24 cellular contexts compared by ENCODE assay signal in genomic region chr1:10713614-10714013, GRCh38.
DNase-seq lines count a peak whose midpoint lies in the region; ATAC-seq, FAIRE-seq and TF ChIP-seq lines count a peak whose summit lies in the region.
"Had no signal": no experiment of that assay in that cellular context is flagged by ENCODE, and none has a peak within 500 bp of the region (broad histone marks: within the 10 kb centered on the region; RNA-seq: fewer than 3 reads in every experiment).

No MANE protein-coding gene starts in this region.

- 92% methylated on average over 7 of the region's 7 CpGs; no CpG with 5 or more reads in 1 of the 2 experiments for WGBS in H1 (ENCODE audit: extremely low coverage in 1 of 2, insufficient coverage in 1 of 2, insufficient read length in 1 of 2, insufficient replicate concordance in 2 of 2, low coverage in 1 of 2, low lambda C conversion rate in 2 of 2, missing lambda C conversion rate in 1 of 2), 2 experiments

- no peak overlapping the region for H3K18ac ChIP-seq in H1 (ENCODE audit: extremely low read depth, low read length)

- H2BK120ac ChIP-seq in H1 (replicated peaks; ENCODE audit: low read depth, low read length) = no peak overlapping the region

- H2BK5ac ChIP-seq in H1 (ENCODE audit: low read depth, low read length) = no peak overlapping the region

- ATAC-seq in HG02870 (IDR thresholded peaks at IDR 0.05; ENCODE audit: unreplicated experiment) = no peak
- ATAC-seq: HepG2 had no signal

- H3K79me2 ChIP-seq in H1 (ENCODE audit: control insufficient read depth in 1 of 2, insufficient read depth in 2 of 2, low read length in 2 of 2) = no peaks in the 10 kb centered on the region

- H4K91ac ChIP-seq in H1 (replicated peaks; ENCODE audit: insufficient read length, low read length) = no peak overlapping the region

- TF ChIP-seq CTCF in VCaP (conservative IDR thresholded peaks at IDR 0.05) (no peak), H1 (IDR thresholded peaks at IDR 0.05; ENCODE audit: control extremely low read depth in 1 of 3, insufficient read depth in 1 of 3, low read depth in 1 of 3, low read length in 3 of 3) (no peak)

- H3K27me3 ChIP-seq in H1 (replicated peaks in 1 of 4; ENCODE audit: control insufficient read depth in 3 of 4, extremely low read depth in 1 of 4, insufficient read depth in 3 of 4, low read length in 3 of 4) (no peaks in the 10 kb centered on the region; a peak in 1 of 7 replicates), muscle layer of colon (ENCODE audit: control insufficient read depth in 1 of 2, insufficient read depth in 2 of 2, low read length in 2 of 2) (no peaks in the 10 kb centered on the region)

- TF ChIP-seq RAD21 in H1 (IDR thresholded peaks at IDR 0.05 in 1 of 2, conservative IDR thresholded peaks at IDR 0.05 in 1 of 2; ENCODE audit: low read depth in 2 of 2, low read length in 2 of 2) = no peak

- H2AFZ ChIP-seq in H1 (ENCODE audit: low read length) = no peak overlapping the region
- H2AFZ ChIP-seq: PC-9 had no signal

- H3K56ac ChIP-seq in H1 (replicated peaks; ENCODE audit: insufficient read length, low read depth, low read length) = no peak overlapping the region

- no peaks in the 10 kb centered on the region for H3K79me1 ChIP-seq in H1 (ENCODE audit: low read depth, low read length)

- H2BK15ac ChIP-seq in H1 (ENCODE audit: low read length) = peak overlapping the region; percentile 46; the same call in 1 of the 2 replicates

- no peak overlapping the region for H4K5ac ChIP-seq in H1 (ENCODE audit: insufficient read length, low read depth, low read length)

- no peak for TF ChIP-seq EP300 in H1 (IDR thresholded peaks at IDR 0.05; ENCODE audit: borderline replicate concordance in 1 of 2, low read depth in 2 of 2, low read length in 2 of 2)

- H4K8ac ChIP-seq in H1 (ENCODE audit: extremely low read depth, insufficient read depth, low read length) = no peak overlapping the region

- no peak overlapping the region for H3K4me2 ChIP-seq in H1 (ENCODE audit: insufficient read depth in 1 of 2, low read depth in 2 of 2, low read length in 2 of 2)
- H3K4me2 ChIP-seq: PC-9 had no signal

- POLR2A ChIA-PET in H1 (lab: Charles Lee; ENCODE audit: partially characterized antibody) = interaction anchor here (1.1 to 2.8 kb wide), 2 partner anchors 9 to 11 kb away, joined by 3 to 9 read pairs; no protein-coding TSS in a partner anchor

- no peak overlapping the region for H3K4ac ChIP-seq in H1 (replicated peaks; ENCODE audit: insufficient read length, low read depth, low read length)

- H2BK20ac ChIP-seq in H1 (ENCODE audit: low read length) = no peak overlapping the region

- no peak overlapping the region for H3K23ac ChIP-seq in H1 (ENCODE audit: insufficient read length)

- H3K27ac ChIP-seq in VCaP (peak overlapping the region; percentile 77; the same call in 1 of the 2 replicates), H1 (ENCODE audit: low read depth, low read length) (no peak overlapping the region), muscle layer of colon (ENCODE audit: low read depth, low read length) (peak overlapping the region; percentile 29)
- H3K27ac ChIP-seq: PC-9 had no signal

- H3K4me3 ChIP-seq in H1 (ENCODE audit: extremely low read depth in 1 of 4, insufficient read depth in 2 of 4, low read depth in 3 of 4, low read length in 4 of 4) (no peak overlapping the region), muscle layer of colon (ENCODE audit: low read depth in 1 of 2, low read length in 2 of 2) (no peak overlapping the region)
- H3K4me3 ChIP-seq: PC-9 had no signal

- no peak for DNase-seq in H1 (ENCODE audit: low read depth in 1 of 2, low spot score in 2 of 2)
- peak; percentile 42 for DNase-seq in retina
- no peak for DNase-seq in amygdala (lab: John Stamatoyannopoulos, UW)
- no peak for DNase-seq in LoVo (ENCODE audit: low spot score)
- DNase-seq in NCI-H2196 (lab: John Stamatoyannopoulos, UW; ENCODE audit: unreplicated experiment) = no peak
- DNase-seq: CD8-positive, alpha-beta memory T cell; DMS79 treated with DMSO at 0.1 percent for 48 hours; GF-D8; Karpas-422; MV-4-11; NCI-H1105; NCI-H146; NCI-H1930; NCI-H2107; NCI-H446 treated with DMSO at 0.1 percent for 48 hours; NCI-H526; NCI-H82; PC-9; SHP77 had no signal

- H3K9ac ChIP-seq in H1 (replicated peaks in 1 of 4; ENCODE audit: extremely low read depth in 1 of 4, low read depth in 3 of 4, low read length in 3 of 4) = no peak overlapping the region
- no peak overlapping the region for H3K9ac ChIP-seq in muscle layer of colon (ENCODE audit: low read length)

- H3K36me3 ChIP-seq in H1 (ENCODE audit: control insufficient read depth in 2 of 4, insufficient read depth in 4 of 4, low read length in 3 of 4) (no peaks in the 10 kb centered on the region), muscle layer of colon (ENCODE audit: insufficient read depth, low read length) (no peaks in the 10 kb centered on the region)

- CTCF ChIA-PET in H1 (lab: Charles Lee; ENCODE audit: partially characterized antibody) = interaction anchor here (0.8 to 2.0 kb wide), 5 partner anchors 13 to 196 kb away, joined by 3 to 6 read pairs (median 3); no protein-coding TSS in a partner anchor

- H3K9me3 ChIP-seq in H1 (ENCODE audit: insufficient read depth in 2 of 2, low read depth in 1 of 2, low read length in 1 of 2) (no peaks in the 10 kb centered on the region), muscle layer of colon (ENCODE audit: low read length) (no peaks in the 10 kb centered on the region)

- no peak overlapping the region for H2BK12ac ChIP-seq in H1 (ENCODE audit: low read depth, low read length)

- H4K20me1 ChIP-seq in H1 (replicated peaks in 1 of 2; ENCODE audit: control insufficient read depth in 1 of 2, insufficient read depth in 2 of 2, low read length in 2 of 2) = no peaks in the 10 kb centered on the region

- H3K4me1 ChIP-seq in H1 (replicated peaks in 1 of 4; ENCODE audit: control insufficient read depth in 3 of 4, insufficient read depth in 4 of 4, low read length in 3 of 4) (peaks cover 0 to 33% (median 16%) of the 10 kb centered on the region in 4 experiments; a peak in 6 of 7 replicates), muscle layer of colon (ENCODE audit: insufficient read depth, low read length) (peaks cover 35% of the 10 kb centered on the region)

- H3K14ac ChIP-seq in H1 (ENCODE audit: insufficient read length) = no peak overlapping the region

- no peak overlapping the region for H2AK5ac ChIP-seq in H1 (ENCODE audit: low read depth, low read length)

- H3K23me2 ChIP-seq in H1 (ENCODE audit: low read depth, low read length) = peaks cover 6% of the 10 kb centered on the region; the same call in 1 of the 2 replicates

- no peak for FAIRE-seq in H1 (lab: Jason Lieb, UNC)
- FAIRE-seq: GM12891, HepG2 had no signal

- TF ChIP-seq POLR2A in H1 (IDR thresholded peaks at IDR 0.05; ENCODE audit: control extremely low read depth in 1 of 2, low read depth in 2 of 2, low read length in 2 of 2) = no peak

TF ChIP-seq in H1, 55 proteins besides CTCF, POLR2A, EP300 and RAD21:
- TF ChIP-seq BRCA1 (IDR thresholded peaks at IDR 0.05; ENCODE audit: low read depth, low read length) = no peak
